Comparison of ENCODE assay signal across 9 cellular contexts in genomic region chr1:12147116-12147753, GRCh38. TPM values are rescaled to one million over a fixed set of nuclear protein-coding genes. Genes with fewer than 3 reads are reported as not detected.
DNase-seq lines count a peak whose midpoint lies in the region; ATAC-seq and TF ChIP-seq lines count a peak whose summit lies in the region.
"Had no signal": no experiment of that assay in that cellular context is flagged by ENCODE, and none has a peak within 500 bp of the region (broad histone marks: within the 10 kb centered on the region; RNA-seq: fewer than 3 reads in every experiment).

No MANE protein-coding gene starts in this region.

- H3K9me3 ChIP-seq in ascending aorta (peaks cover 0 to 5% of the 10 kb centered on the region in 2 donors), thyroid gland (no peaks in the 10 kb centered on the region)

- H3K27ac Mint-ChIP-seq in activated T-cell treated with anti-CD3 and anti-CD28 coated beads, Interleukin-2, amount 50 U/mL, for 72 hours, result peak overlapping the region; percentile 93
- peak overlapping the region; percentile 77 for H3K27ac Mint-ChIP-seq in memory B cell

- TF ChIP-seq CTCF in ascending aorta (IDR thresholded peaks at IDR 0.05) (no peak), thyroid gland (IDR thresholded peaks at IDR 0.05) (no peak)

- TF ChIP-seq POLR2A in thyroid gland (IDR thresholded peaks at IDR 0.05), result no peak

- peaks cover 0 to 1% of the 10 kb centered on the region in 2 donors for H3K9me3 Mint-ChIP-seq in activated T-cell treated with anti-CD3 and anti-CD28 coated beads, Interleukin-2, amount 50 U/mL, for 72 hours
- peaks cover 2% of the 10 kb centered on the region for H3K9me3 Mint-ChIP-seq in memory B cell

- 81 to 83% methylated on average over 6 to 10 of the region's 10 CpGs for WGBS in thyroid gland, 2 donors

- H3K36me3 Mint-ChIP-seq in activated T-cell treated with anti-CD3 and anti-CD28 coated beads, Interleukin-2, amount 50 U/mL, for 72 hours (ENCODE audit: insufficient read depth in 2 of 2), result peaks cover 9% of the 10 kb centered on the region in 2 donors
- peaks cover 2% of the 10 kb centered on the region for H3K36me3 Mint-ChIP-seq in memory B cell

- H3K27me3 Mint-ChIP-seq in activated T-cell treated with anti-CD3 and anti-CD28 coated beads, Interleukin-2, amount 50 U/mL, for 72 hours (ENCODE audit: low read depth), result no peaks in the 10 kb centered on the region
- no peaks in the 10 kb centered on the region for H3K27me3 Mint-ChIP-seq in memory B cell

- H3K27me3 ChIP-seq in ascending aorta (no peaks in the 10 kb centered on the region), thyroid gland (no peaks in the 10 kb centered on the region)

- H3K4me1 ChIP-seq in ascending aorta (no peaks in the 10 kb centered on the region), thyroid gland (peaks cover 38 to 69% of the 10 kb centered on the region in 2 donors)

- no peak overlapping the region for H3K4me3 ChIP-seq in ascending aorta
- H3K4me3 ChIP-seq in thyroid gland (replicated peaks in 1 of 3), result no peak overlapping the region

- peaks cover 90% of the 10 kb centered on the region for H3K4me1 Mint-ChIP-seq in activated T-cell treated with anti-CD3 and anti-CD28 coated beads, Interleukin-2, amount 50 U/mL, for 72 hours (ENCODE audit: low read depth)
- H3K4me1 Mint-ChIP-seq in memory B cell, result peaks cover 64% of the 10 kb centered on the region

- no peak for DNase-seq in activated T-cell treated with anti-CD3 and anti-CD28 coated beads, Interleukin-2, amount 50 U/mL, for 72 hours
- no peak for DNase-seq in activated T-cell treated with anti-CD3 and anti-CD28 coated beads, Interleukin-2, amount 50 U/mL, for 1 hour
- no peak for DNase-seq in ascending aorta (ENCODE audit: low spot score in 2 of 2)
- DNase-seq in memory B cell (ENCODE audit: low spot score in 2 of 2), result no peak
- DNase-seq in thyroid gland, result no peak
- no peak for DNase-seq in COLO668 (lab: John Stamatoyannopoulos, UW; ENCODE audit: unreplicated experiment)
- DNase-seq in iPS-NIHi11 (ENCODE audit: low spot score), result no peak
- DNase-seq: stimulated activated CD4-positive, alpha-beta T cell treated with anti-CD3 and anti-CD28 coated beads, Interleukin-4, amount 100 ng/mL, for 1 hour had no signal

- H3K27ac ChIP-seq in ascending aorta (peak overlapping the region; percentile 48 to 63), thyroid gland (peak overlapping the region in 2 of 3 donors; percentile 65 to 81)

- intact Hi-C loops in ascending aorta (cut with DNase I) (no loop called here), thyroid gland (cut with DNase I) (no loop called here)

- no peak for ATAC-seq in activated T-cell treated with anti-CD3 and anti-CD28 coated beads, Interleukin-2, amount 50 U/mL, for 72 hours (replicated peaks in 1 of 2)
- no peak for ATAC-seq in memory B cell (ENCODE audit: low read depth)
- ATAC-seq in GM21737 (IDR thresholded peaks at IDR 0.05; ENCODE audit: unreplicated experiment), result no peak

- H3K36me3 ChIP-seq in ascending aorta, result no peaks in the 10 kb centered on the region
- H3K36me3 ChIP-seq in thyroid gland, result no peaks in the 10 kb centered on the region

- peak overlapping the region in 1 of 2 donors; percentile 57 for H3K4me3 Mint-ChIP-seq in activated T-cell treated with anti-CD3 and anti-CD28 coated beads, Interleukin-2, amount 50 U/mL, for 72 hours
- peak overlapping the region; percentile 25 for H3K4me3 Mint-ChIP-seq in memory B cell

RNA-seq across cellular contexts. Expression of gene TNFRSF1B, which starts 19.6 kb away (rescaled TPM):
- 100 to 1,000 TPM in 1 of 2 donors, 10 to 100 TPM in 1; 95.4 to 130 TPM for total RNA-seq in activated T-cell treated with anti-CD3 and anti-CD28 coated beads, Interleukin-2, amount 50 U/mL, for 72 hours
- total RNA-seq in ascending aorta (139 TPM), thyroid gland (10 to 100 TPM in 2 of 4 donors, 1 to 10 TPM in 2; 4.4 to 20.4 (median 9.0) TPM)
